Comparison of ENCODE assay signal across 27 cellular contexts in genomic region chr15:88756926-88757325, GRCh38. TPM values are rescaled to one million over a fixed set of nuclear protein-coding genes. Genes with fewer than 3 reads are reported as not detected.
"Had no signal": no experiment of that assay in that cellular context is flagged by ENCODE, and none has a peak within 500 bp of the region (broad histone marks: within the 10 kb centered on the region; RNA-seq: fewer than 3 reads in every experiment).

No MANE protein-coding gene starts in this region.

- H3K36me3 Mint-ChIP-seq: mesothelial cell of epicardium had no signal

- H3K27ac Mint-ChIP-seq: dendritic cell treated with granulocyte-macrophage colony-stimulating factor and Interleukin-4, amounts not matched to agents 40 ng/mL and 50 ng/mL, for 4 days; effector memory CD8-positive, alpha-beta T cell; endodermal cell; mesothelial cell of epicardium had no signal

- H3K9me3 Mint-ChIP-seq: dendritic cell treated with granulocyte-macrophage colony-stimulating factor and Interleukin-4, amounts not matched to agents 40 ng/mL and 50 ng/mL, for 4 days; effector memory CD8-positive, alpha-beta T cell; endodermal cell had no signal

- H3K4me3 ChIP-seq: colonic mucosa, esophagus squamous epithelium, gastrocnemius medialis, heart right ventricle, left lung, lower lobe of right lung, mucosa of descending colon had no signal

- ATAC-seq: effector memory CD8-positive, alpha-beta T cell; gastrocnemius medialis; heart right ventricle; left cardiac atrium; left lung; left ventricle myocardium superior; lower lobe of right lung; mucosa of descending colon had no signal

- H3K4me3 Mint-ChIP-seq: dendritic cell treated with granulocyte-macrophage colony-stimulating factor and Interleukin-4, amounts not matched to agents 40 ng/mL and 50 ng/mL, for 4 days; effector memory CD8-positive, alpha-beta T cell; endodermal cell; mesothelial cell of epicardium had no signal

- DNase-seq: colonic mucosa; cortex of kidney; effector CD8-positive, alpha-beta T cell; effector memory CD8-positive, alpha-beta T cell; endodermal cell; esophagus squamous epithelium; foreskin fibroblast; foreskin melanocyte; gastrocnemius medialis; glutamatergic neuron; head of caudate nucleus; heart right ventricle; hippocampal formation; left cardiac atrium; left lung; left ventricle myocardium superior; lower lobe of right lung; mesenchymal stem cell; mucosa of descending colon had no signal

- H3K9me3 ChIP-seq: colonic mucosa, gastrocnemius medialis, lower lobe of right lung, mucosa of descending colon had no signal

- H3K4me1 Mint-ChIP-seq: endodermal cell, mesothelial cell of epicardium had no signal

- H3K36me3 ChIP-seq: colonic mucosa, esophagus squamous epithelium, gastrocnemius medialis, heart right ventricle, left lung, lower lobe of right lung had no signal

- H3K27ac ChIP-seq: colonic mucosa, esophagus squamous epithelium, gastrocnemius medialis, heart right ventricle, left lung, lower lobe of right lung had no signal

- H3K4me1 ChIP-seq: colonic mucosa, esophagus squamous epithelium, gastrocnemius medialis, heart right ventricle, left lung, lower lobe of right lung had no signal

- FAIRE-seq: endometrium, islet of Langerhans, keratinocyte had no signal

- H3K27me3 ChIP-seq: colonic mucosa, gastrocnemius medialis had no signal

RNA-seq across cellular contexts. Expression of gene ACAN, which starts 46.3 kb away (rescaled TPM):
- total RNA-seq: dermis microvascular lymphatic vessel endothelial cell, epithelial cell of proximal tubule, lung microvascular endothelial cell had no signal
- polyA plus RNA-seq: keratinocyte had no signal
